ENCODE assay signal across 20 cellular contexts in genomic region chr18:37419272-37419671, GRCh38.
DNase-seq lines count a peak whose midpoint lies in the region; ATAC-seq, FAIRE-seq and TF ChIP-seq lines count a peak whose summit lies in the region.
"Had no signal": no experiment of that assay in that cellular context is flagged by ENCODE, and none has a peak within 500 bp of the region (broad histone marks: within the 10 kb centered on the region; RNA-seq: fewer than 3 reads in every experiment).

No MANE protein-coding gene starts in this region.

- H2BK12ac ChIP-seq in H1 (ENCODE audit: low read depth, low read length) = no peak overlapping the region

- ATAC-seq in GM18517 (IDR thresholded peaks at IDR 0.05; ENCODE audit: unreplicated experiment) = no peak
- ATAC-seq: left cardiac atrium, Panc1 had no signal

- no peak for TF ChIP-seq EP300 in H1 (IDR thresholded peaks at IDR 0.05; ENCODE audit: borderline replicate concordance in 1 of 2, low read depth in 2 of 2, low read length in 2 of 2)

- POLR2A ChIA-PET in H1 (lab: Charles Lee; ENCODE audit: partially characterized antibody) = interaction anchor here (1.3 kb wide), 1 partner anchor 12 kb away, joined by 3 read pairs; no protein-coding TSS in a partner anchor

- H2BK120ac ChIP-seq in H1 (replicated peaks; ENCODE audit: low read depth, low read length) = no peak overlapping the region

- no peak overlapping the region for H3K4ac ChIP-seq in H1 (replicated peaks; ENCODE audit: insufficient read length, low read depth, low read length)

- no peak for TF ChIP-seq RAD21 in H1 (IDR thresholded peaks at IDR 0.05 in 1 of 2, conservative IDR thresholded peaks at IDR 0.05 in 1 of 2; ENCODE audit: low read depth in 2 of 2, low read length in 2 of 2)

- no peaks in the 10 kb centered on the region; the same call in 1 of the 2 replicates for H3K23me2 ChIP-seq in H1 (ENCODE audit: low read depth, low read length)

- peak overlapping the region; percentile 7 for H3K4me3 Mint-ChIP-seq in neural crest cell
- no peak overlapping the region for H3K4me3 Mint-ChIP-seq in T-helper 2 cell treated with Interferon-gamma antibody and Interleukin-4, amounts not matched to agents 5 μg/mL and 100 μg/mL, for 36 hours
- H3K4me3 Mint-ChIP-seq: activated naive CD8-positive, alpha-beta T cell; B cell; H9 had no signal

- no peaks in the 10 kb centered on the region for H3K9me3 ChIP-seq in H1 (ENCODE audit: insufficient read depth in 2 of 2, low read depth in 1 of 2, low read length in 1 of 2)
- H3K9me3 ChIP-seq: esophagus squamous epithelium had no signal

- no peak overlapping the region for H3K27ac ChIP-seq in H1 (ENCODE audit: low read depth, low read length)
- H3K27ac ChIP-seq: esophagus squamous epithelium had no signal

- H3K27me3 Mint-ChIP-seq in neural crest cell (ENCODE audit: low read depth) = peaks cover 2% of the 10 kb centered on the region
- H3K27me3 Mint-ChIP-seq in T-helper 2 cell treated with Interferon-gamma antibody and Interleukin-4, amounts not matched to agents 5 μg/mL and 100 μg/mL, for 36 hours (ENCODE audit: low read depth) = no peaks in the 10 kb centered on the region

- H4K5ac ChIP-seq in H1 (ENCODE audit: insufficient read length, low read depth, low read length) = no peak overlapping the region

- H3K27ac Mint-ChIP-seq in neural crest cell (ENCODE audit: unreplicated experiment) = no peak overlapping the region
- no peak overlapping the region for H3K27ac Mint-ChIP-seq in T-helper 2 cell treated with Interferon-gamma antibody and Interleukin-4, amounts not matched to agents 5 μg/mL and 100 μg/mL, for 36 hours
- H3K27ac Mint-ChIP-seq: activated naive CD8-positive, alpha-beta T cell; B cell; H9 had no signal

- H3K18ac ChIP-seq in H1 (ENCODE audit: extremely low read depth, low read length) = no peak overlapping the region

- no peak overlapping the region for H3K23ac ChIP-seq in H1 (ENCODE audit: insufficient read length)

- H2BK15ac ChIP-seq in H1 (ENCODE audit: low read length) = no peak overlapping the region

- no peak overlapping the region for H2BK5ac ChIP-seq in H1 (ENCODE audit: low read depth, low read length)

- H3K4me1 Mint-ChIP-seq in neural crest cell = peaks cover 26% of the 10 kb centered on the region
- no peaks in the 10 kb centered on the region for H3K4me1 Mint-ChIP-seq in T-helper 2 cell treated with Interferon-gamma antibody and Interleukin-4, amounts not matched to agents 5 μg/mL and 100 μg/mL, for 36 hours (ENCODE audit: low read depth)
- H3K4me1 Mint-ChIP-seq: B cell had no signal

- WGBS in H1 (ENCODE audit: extremely low coverage in 1 of 2, insufficient coverage in 1 of 2, insufficient read length in 1 of 2, insufficient replicate concordance in 2 of 2, low coverage in 1 of 2, low lambda C conversion rate in 2 of 2, missing lambda C conversion rate in 1 of 2), 2 experiments = 86% methylated on average over 3 of the region's 5 CpGs; no CpG with 5 or more reads in 1 of the 2 experiments

- peaks cover 0 to 15% (median 6%) of the 10 kb centered on the region in 4 experiments; a peak in 3 of 7 replicates for H3K4me1 ChIP-seq in H1 (replicated peaks in 1 of 4; ENCODE audit: control insufficient read depth in 3 of 4, insufficient read depth in 4 of 4, low read length in 3 of 4)
- H3K4me1 ChIP-seq: esophagus squamous epithelium had no signal

- no peak overlapping the region for H4K8ac ChIP-seq in H1 (ENCODE audit: extremely low read depth, insufficient read depth, low read length)

- H2AFZ ChIP-seq in H1 (ENCODE audit: low read length) = no peak overlapping the region

- CTCF ChIA-PET in H1 (lab: Charles Lee; ENCODE audit: partially characterized antibody) = interaction anchor here (0.6 to 1.6 kb wide), 4 partner anchors 33 to 362 kb away, joined by 3 to 4 read pairs (median 4); no protein-coding TSS in a partner anchor

- no peak overlapping the region for H2AK5ac ChIP-seq in H1 (ENCODE audit: low read depth, low read length)

- DNase-seq in EH (ENCODE audit: low read depth) (peak; percentile 83), HTR-8/SVneo (ENCODE audit: insufficient read length, low spot score) (peak; percentile 24), H1 (ENCODE audit: low read depth in 1 of 2, low spot score in 2 of 2) (no peak), neural crest cell (ENCODE audit: low read depth, low spot score) (no peak), SIG-M5 (lab: John Stamatoyannopoulos, UW) (no peak), foreskin fibroblast (no peak)
- DNase-seq in T-helper 2 cell treated with Interferon-gamma antibody and Interleukin-4, amounts not matched to agents 5 μg/mL and 100 μg/mL, for 36 hours (ENCODE audit: low spot score) = no peak
- DNase-seq: activated CD4-positive, alpha-beta T cell treated with anti-CD3 and anti-CD28 coated beads, Interleukin-2, amount 50 U/mL, for 4 hours; esophagus squamous epithelium; H9; hippocampal formation; left cardiac atrium; NCI-H1436; NCI-H2171; NCI-H82; stimulated activated CD4-positive, alpha-beta T cell treated with anti-CD3 and anti-CD28 coated beads, Interleukin-2, amount 100 ng/mL, for 24 hours had no signal

- no peaks in the 10 kb centered on the region; a peak in 3 of 7 replicates for H3K27me3 ChIP-seq in H1 (replicated peaks in 1 of 4; ENCODE audit: control insufficient read depth in 3 of 4, extremely low read depth in 1 of 4, insufficient read depth in 3 of 4, low read length in 3 of 4)

- TF ChIP-seq POLR2A in H1 (IDR thresholded peaks at IDR 0.05; ENCODE audit: control extremely low read depth in 1 of 2, low read depth in 2 of 2, low read length in 2 of 2) = no peak

- H3K4me2 ChIP-seq in H1 (ENCODE audit: insufficient read depth in 1 of 2, low read depth in 2 of 2, low read length in 2 of 2) = no peak overlapping the region

- no peaks in the 10 kb centered on the region for H3K79me2 ChIP-seq in H1 (ENCODE audit: control insufficient read depth in 1 of 2, insufficient read depth in 2 of 2, low read length in 2 of 2)

- H4K91ac ChIP-seq in H1 (replicated peaks; ENCODE audit: insufficient read length, low read length) = no peak overlapping the region

- H3K56ac ChIP-seq in H1 (replicated peaks; ENCODE audit: insufficient read length, low read depth, low read length) = no peak overlapping the region

- TF ChIP-seq CTCF in H1 (IDR thresholded peaks at IDR 0.05; ENCODE audit: control extremely low read depth in 1 of 3, insufficient read depth in 1 of 3, low read depth in 1 of 3, low read length in 3 of 3) (no peak), neural crest cell (conservative IDR thresholded peaks at IDR 0.05) (no peak), foreskin fibroblast (IDR thresholded peaks at IDR 0.05; ENCODE audit: low read depth, low read length) (no peak)

- H3K36me3 ChIP-seq in H1 (ENCODE audit: control insufficient read depth in 2 of 4, insufficient read depth in 4 of 4, low read length in 3 of 4) = no peaks in the 10 kb centered on the region
- H3K36me3 ChIP-seq: esophagus squamous epithelium had no signal

- H2BK20ac ChIP-seq in H1 (ENCODE audit: low read length) = no peak overlapping the region

- FAIRE-seq in HTR-8/SVneo (lab: Jason Lieb, UNC) (no peak), H1 (lab: Jason Lieb, UNC) (no peak)

- H3K14ac ChIP-seq in H1 (ENCODE audit: insufficient read length) = no peak overlapping the region

- no peaks in the 10 kb centered on the region; the same call in 1 of the 2 replicates for H3K79me1 ChIP-seq in H1 (ENCODE audit: low read depth, low read length)

- H4K20me1 ChIP-seq in H1 (replicated peaks in 1 of 2; ENCODE audit: control insufficient read depth in 1 of 2, insufficient read depth in 2 of 2, low read length in 2 of 2) = no peaks in the 10 kb centered on the region

- peaks cover 2% of the 10 kb centered on the region for H3K9me3 Mint-ChIP-seq in neural crest cell
- H3K9me3 Mint-ChIP-seq in T-helper 2 cell treated with Interferon-gamma antibody and Interleukin-4, amounts not matched to agents 5 μg/mL and 100 μg/mL, for 36 hours = no peaks in the 10 kb centered on the region
- H3K9me3 Mint-ChIP-seq: H9 had no signal

- H3K9ac ChIP-seq in H1 (replicated peaks in 1 of 4; ENCODE audit: extremely low read depth in 1 of 4, low read depth in 3 of 4, low read length in 3 of 4) = no peak overlapping the region

- H3K4me3 ChIP-seq in H1 (ENCODE audit: extremely low read depth in 1 of 4, insufficient read depth in 2 of 4, low read depth in 3 of 4, low read length in 4 of 4) = no peak overlapping the region
- H3K4me3 ChIP-seq in foreskin fibroblast (ENCODE audit: low read depth in 1 of 2, low read length in 2 of 2) = no peak overlapping the region
- H3K4me3 ChIP-seq: esophagus squamous epithelium had no signal

- H3K36me3 Mint-ChIP-seq in neural crest cell (ENCODE audit: low read depth) = no peaks in the 10 kb centered on the region
- no peaks in the 10 kb centered on the region for H3K36me3 Mint-ChIP-seq in T-helper 2 cell treated with Interferon-gamma antibody and Interleukin-4, amounts not matched to agents 5 μg/mL and 100 μg/mL, for 36 hours (ENCODE audit: low read depth)
- H3K36me3 Mint-ChIP-seq: activated naive CD8-positive, alpha-beta T cell had no signal

TF ChIP-seq in H1, 55 proteins besides CTCF, POLR2A, EP300 and RAD21:
- peak; percentile 63 for TF ChIP-seq TEAD4 (IDR thresholded peaks at IDR 0.05; ENCODE audit: low read depth, low read length)
- no peak for TF ChIP-seq NRF1 (IDR thresholded peaks at IDR 0.05; ENCODE audit: low read depth, low read length)

Comparison
In these comparisons a context has a peak if more than half of its experiments do, and no peak if none do; other contexts are left out.
1. DNase-seq: peak in EH (single experiment) and HTR-8/SVneo (single experiment); none in H1 (0 of 2), neural crest cell (single experiment), T-helper 2 cell treated with Interferon-gamma antibody and Interleukin-4, amounts not matched to agents 5 μg/mL and 100 μg/mL, for 36 hours (single experiment), SIG-M5 (single experiment) and foreskin fibroblast (0 of 2).